Comparison of ENCODE assay signal across 28 cellular contexts in the genomic region with DNA sequence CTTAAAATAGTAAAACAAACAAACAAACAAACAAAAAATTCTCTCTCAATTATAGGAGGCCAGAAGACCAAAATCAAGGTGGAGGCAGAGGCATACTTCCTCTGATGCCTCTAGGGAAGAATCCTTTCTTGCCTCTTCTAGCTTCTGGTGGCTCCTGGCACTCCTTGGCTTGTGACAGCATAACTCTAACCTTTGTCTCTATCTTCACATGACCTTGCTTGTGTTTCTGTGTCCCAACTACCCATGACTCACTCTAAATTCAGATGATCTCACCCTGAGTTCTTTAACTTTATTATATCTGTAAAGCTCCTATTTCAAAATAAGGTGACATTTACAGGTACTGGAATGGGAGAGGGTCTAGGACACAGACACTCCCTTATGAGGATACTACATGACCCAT.
A peak's percentile ranks its signal among the peaks of the same experiment; 100 is the strongest.
DNase-seq lines count a peak whose midpoint lies in the region; ATAC-seq and TF ChIP-seq lines count a peak whose summit lies in the region.
"Had no signal": no experiment of that assay in that cellular context is flagged by ENCODE, and none has a peak within 500 bp of the region (broad histone marks: within the 10 kb centered on the region; RNA-seq: fewer than 3 reads in every experiment).

No MANE protein-coding gene starts in this region.

- H3K4me3 ChIP-seq in HCT116 (replicated peaks in 1 of 2; ENCODE audit: low read depth in 1 of 2, low read length in 2 of 2) = no peak overlapping the region
- no peak overlapping the region for H3K4me3 ChIP-seq in epithelial cell of esophagus (ENCODE audit: low read length)
- no peak overlapping the region for H3K4me3 ChIP-seq in right lobe of liver
- H3K4me3 ChIP-seq: BLaER1 treated with 17β-estradiol and CSF1 and Interleukin-3, amounts not matched to agents 10 nM and 100 nM had no signal

- RAD21 ChIA-PET in HCT116 (lab: Charles Lee; ENCODE audit: low non-redundant PET in 1 of 2, low total read pairs in 2 of 2, uncharacterized antibody in 2 of 2, unreplicated experiment in 2 of 2) = no interaction called here

- POLR2A ChIA-PET in HCT116 (lab: Charles Lee) = no interaction called here

- no TSS peak for BruUV-seq in HCT116 (replicated peaks; lab: Mats Ljungman, UMichigan)

- H3K27ac ChIP-seq in HCT116 (ENCODE audit: low read depth, low read length) (no peak overlapping the region), right lobe of liver (no peak overlapping the region)
- H3K27ac ChIP-seq: BLaER1 treated with 17β-estradiol and CSF1 and Interleukin-3, amounts not matched to agents 10 nM and 100 nM; RWPE1 had no signal

- H3K27me3 Mint-ChIP-seq in progenitor cell of endocrine pancreas = no peaks in the 10 kb centered on the region
- H3K27me3 Mint-ChIP-seq: CD4-positive, alpha-beta T cell had no signal

- TF ChIP-seq CTCF in HCT116 (IDR thresholded peaks at IDR 0.05 in 2 of 3, conservative IDR thresholded peaks at IDR 0.05 in 1 of 3; ENCODE audit: borderline replicate concordance in 1 of 3, insufficient read depth in 1 of 3, low read depth in 2 of 3, low read length in 2 of 3) = no peak
- TF ChIP-seq CTCF in epithelial cell of esophagus (IDR thresholded peaks at IDR 0.05; ENCODE audit: insufficient read depth, low read depth, low read length, missing control alignments) = no peak
- no peak for TF ChIP-seq CTCF in progenitor cell of endocrine pancreas (IDR thresholded peaks at IDR 0.05; ENCODE audit: unreplicated experiment)
- TF ChIP-seq CTCF in right lobe of liver (IDR thresholded peaks at IDR 0.05) = no peak

- no peaks in the 10 kb centered on the region for H3K36me3 ChIP-seq in HCT116 (ENCODE audit: control insufficient read depth in 1 of 2, insufficient read depth in 2 of 2, low read length in 2 of 2)
- H3K36me3 ChIP-seq in right lobe of liver = no peaks in the 10 kb centered on the region
- H3K36me3 ChIP-seq: BLaER1 treated with 17β-estradiol and CSF1 and Interleukin-3, amounts not matched to agents 10 nM and 100 nM had no signal

- no peak for TF ChIP-seq RAD21 in HCT116 (IDR thresholded peaks at IDR 0.05; ENCODE audit: low read depth)

- H3K27ac Mint-ChIP-seq in progenitor cell of endocrine pancreas = no peak overlapping the region
- H3K27ac Mint-ChIP-seq: CD4-positive, alpha-beta T cell; HFFc6 had no signal

- H3K36me3 Mint-ChIP-seq in progenitor cell of endocrine pancreas (ENCODE audit: insufficient read depth) = no peaks in the 10 kb centered on the region

- H3K9me2 ChIP-seq in HCT116 (ENCODE audit: insufficient read depth) = no peaks in the 10 kb centered on the region

- H3K9me3 Mint-ChIP-seq in progenitor cell of endocrine pancreas (ENCODE audit: low read depth) = no peaks in the 10 kb centered on the region
- H3K9me3 Mint-ChIP-seq: CD4-positive, alpha-beta T cell; HFFc6 had no signal

- DNase-seq in A172 (ENCODE audit: low spot score) (peak; percentile 10), HCT116 (ENCODE audit: low read depth, low spot score) (no peak), amniotic epithelial cell (ENCODE audit: low read depth) (peak; percentile 27), epithelial cell of esophagus (ENCODE audit: low read depth) (peak; percentile 36), progenitor cell of endocrine pancreas (ENCODE audit: low spot score, unreplicated experiment) (no peak), right lobe of liver (no peak)
- DNase-seq: AML-193; CD4-positive, alpha-beta T cell; COR-L47; DMS79; EL; GF-D8; H7; HFFc6; Karpas-422; MV-4-11; NCI-H1105; NCI-H1436 treated with DMSO at 0.1 percent for 48 hours; NCI-H187 treated with DMSO at 0.1 percent for 48 hours; NCI-H446; NCI-H524 treated with DMSO at 0.1 percent for 48 hours; NCI-H82; SHP77; T-helper 1 cell had no signal

- H2AFZ ChIP-seq in HCT116 (ENCODE audit: low read depth, low read length, poor library complexity, severe bottlenecking) = peak overlapping the region; percentile 68

- H3K27me3 ChIP-seq in HCT116 (ENCODE audit: insufficient read depth, low read length) (no peaks in the 10 kb centered on the region), right lobe of liver (no peaks in the 10 kb centered on the region)
- H3K27me3 ChIP-seq: BLaER1 treated with 17β-estradiol and CSF1 and Interleukin-3, amounts not matched to agents 10 nM and 100 nM had no signal

- no peaks in the 10 kb centered on the region for H3K4me1 Mint-ChIP-seq in progenitor cell of endocrine pancreas (ENCODE audit: low read depth)

- no peaks in the 10 kb centered on the region for H3K9me3 ChIP-seq in HCT116 (ENCODE audit: control insufficient read depth in 1 of 2, insufficient read depth in 1 of 2, low read depth in 1 of 2, low read length in 2 of 2)
- no peaks in the 10 kb centered on the region for H3K9me3 ChIP-seq in right lobe of liver
- H3K9me3 ChIP-seq: BLaER1 treated with 17β-estradiol and CSF1 and Interleukin-3, amounts not matched to agents 10 nM and 100 nM had no signal

- ATAC-seq in HCT116 (no peak), right lobe of liver (no peak), GM21717 (IDR thresholded peaks at IDR 0.05; ENCODE audit: unreplicated experiment) (no peak), HG03159 (IDR thresholded peaks at IDR 0.05; ENCODE audit: unreplicated experiment) (no peak)

- H3K79me2 ChIP-seq in HCT116 (ENCODE audit: insufficient read depth, low read length) = no peaks in the 10 kb centered on the region

- H3K4me1 ChIP-seq in HCT116 (ENCODE audit: control insufficient read depth in 1 of 2, insufficient read depth in 2 of 2, low read length in 2 of 2) (peaks cover 0 to 6% of the 10 kb centered on the region in 2 experiments; a peak in 2 of 4 replicates), right lobe of liver (no peaks in the 10 kb centered on the region)
- H3K4me1 ChIP-seq: BLaER1 treated with 17β-estradiol and CSF1 and Interleukin-3, amounts not matched to agents 10 nM and 100 nM had no signal

- H3K4me3 Mint-ChIP-seq in progenitor cell of endocrine pancreas (ENCODE audit: low read depth) = no peak overlapping the region
- H3K4me3 Mint-ChIP-seq: CD4-positive, alpha-beta T cell; HFFc6 had no signal

- no peak overlapping the region for H3K9ac ChIP-seq in HCT116 (ENCODE audit: low read length)
- H3K9ac ChIP-seq: BLaER1 treated with 17β-estradiol and CSF1 and Interleukin-3, amounts not matched to agents 10 nM and 100 nM had no signal

- intact Hi-C loops in HCT116 (cut with micrococcal nuclease) = no loop called here
- intact Hi-C loops in right lobe of liver (cut with DNase I) = no loop called here

- H4K20me1 ChIP-seq in HCT116 (ENCODE audit: insufficient read depth) = no peaks in the 10 kb centered on the region
- H4K20me1 ChIP-seq: BLaER1 treated with 17β-estradiol and CSF1 and Interleukin-3, amounts not matched to agents 10 nM and 100 nM had no signal

- TF ChIP-seq POLR2A in HCT116 (IDR thresholded peaks at IDR 0.05; ENCODE audit: borderline replicate concordance, extremely low read depth, insufficient read depth, insufficient read length) (no peak), right lobe of liver (IDR thresholded peaks at IDR 0.05) (no peak)

- CTCF ChIA-PET in HCT116 (lab: Charles Lee) = no interaction called here

- H3K4me2 ChIP-seq in HCT116 (ENCODE audit: low read length) = no peak overlapping the region
- H3K4me2 ChIP-seq: BLaER1 treated with 17β-estradiol and CSF1 and Interleukin-3, amounts not matched to agents 10 nM and 100 nM had no signal

TF ChIP-seq in HCT116, 20 proteins besides CTCF, POLR2A, EP300 and RAD21:
- no peak for TF ChIP-seq ZFX (IDR thresholded peaks at IDR 0.05)
- no peak for TF ChIP-seq SP1 (IDR thresholded peaks at IDR 0.05; ENCODE audit: low read depth)
- TF ChIP-seq JUND (IDR thresholded peaks at IDR 0.05) = no peak
- TF ChIP-seq TCF7L2 (IDR thresholded peaks at IDR 0.05; ENCODE audit: borderline replicate concordance, extremely low read depth, insufficient read depth, insufficient read length) = no peak
- TF ChIP-seq SIN3A (IDR thresholded peaks at IDR 0.05; ENCODE audit: low read depth) = no peak
- no peak for TF ChIP-seq ZNF274 (IDR thresholded peaks at IDR 0.05; ENCODE audit: low read depth, low read length)

Comparison
In these comparisons a context has a peak if more than half of its experiments do, and no peak if none do; other contexts are left out.
1. DNase-seq: peak in A172 (single experiment), amniotic epithelial cell (single experiment) and epithelial cell of esophagus (single experiment); none in HCT116 (single experiment), progenitor cell of endocrine pancreas (single experiment) and right lobe of liver (0 of 3).